ENCODE assay signal across 8 cellular contexts in genomic region chr1:193368302-193368701, GRCh38.
DNase-seq lines count a peak whose midpoint lies in the region; ATAC-seq and TF ChIP-seq lines count a peak whose summit lies in the region.

No MANE protein-coding gene starts in this region.

- H3K27me3 ChIP-seq in CD4-positive, alpha-beta T cell (ENCODE audit: control insufficient read depth, insufficient read depth, low read length) = no peaks in the 10 kb centered on the region

- no peak for DNase-seq in CD4-positive, alpha-beta T cell
- no peak for DNase-seq in activated naive CD8-positive, alpha-beta T cell treated with anti-CD3 and anti-CD28 coated beads, Interleukin-2, amount 50 U/mL, for 24 hours
- DNase-seq in C1 segment of cervical spinal cord (lab: John Stamatoyannopoulos, UW) (no peak), amniotic stem cell (lab: John Stamatoyannopoulos, UW) (no peak)
- DNase-seq in stimulated activated CD4-positive, alpha-beta T cell treated with anti-CD3 and anti-CD28 coated beads, Interleukin-2, amount 100 ng/mL, for 24 hours = no peak
- DNase-seq in stimulated activated CD8-positive, alpha-beta memory T cell treated with anti-CD3 and anti-CD28 coated beads, Interleukin-4, amount 100 ng/mL, for 48 hours = no peak

- H3K9me3 Mint-ChIP-seq in CD4-positive, alpha-beta T cell = no peaks in the 10 kb centered on the region
- H3K9me3 Mint-ChIP-seq in activated naive CD8-positive, alpha-beta T cell treated with anti-CD3 and anti-CD28 coated beads, Interleukin-2, amount 50 U/mL, for 24 hours = no peaks in the 10 kb centered on the region

- intact Hi-C loops in CD4-positive, alpha-beta T cell (cut with DNase I, micrococcal nuclease) = no loop called here

- peak overlapping the region; percentile 36 for H3K4me3 Mint-ChIP-seq in CD4-positive, alpha-beta T cell
- peak overlapping the region; percentile 70 for H3K4me3 Mint-ChIP-seq in activated naive CD8-positive, alpha-beta T cell treated with anti-CD3 and anti-CD28 coated beads, Interleukin-2, amount 50 U/mL, for 24 hours

- no peak for ATAC-seq in CD4-positive, alpha-beta T cell (ENCODE audit: poor library complexity)
- peak; percentile 77 for ATAC-seq in GM19351 (IDR thresholded peaks at IDR 0.05; ENCODE audit: unreplicated experiment)
- peak; percentile 71 for ATAC-seq in HG03159 (IDR thresholded peaks at IDR 0.05; ENCODE audit: unreplicated experiment)
- ATAC-seq in activated naive CD8-positive, alpha-beta T cell treated with anti-CD3 and anti-CD28 coated beads, Interleukin-2, amount 50 U/mL, for 24 hours = no peak

- peak overlapping the region; percentile 69 for H3K27ac Mint-ChIP-seq in CD4-positive, alpha-beta T cell
- H3K27ac Mint-ChIP-seq in activated naive CD8-positive, alpha-beta T cell treated with anti-CD3 and anti-CD28 coated beads, Interleukin-2, amount 50 U/mL, for 24 hours = peak overlapping the region; percentile 38

- H3K9me3 ChIP-seq in CD4-positive, alpha-beta T cell (ENCODE audit: control insufficient read depth, low read length) = no peaks in the 10 kb centered on the region

- H3K27ac ChIP-seq in CD4-positive, alpha-beta T cell (ENCODE audit: low read depth, low read length) = no peak overlapping the region

- no peaks in the 10 kb centered on the region for H3K36me3 Mint-ChIP-seq in CD4-positive, alpha-beta T cell (ENCODE audit: low read depth)
- no peaks in the 10 kb centered on the region for H3K36me3 Mint-ChIP-seq in activated naive CD8-positive, alpha-beta T cell treated with anti-CD3 and anti-CD28 coated beads, Interleukin-2, amount 50 U/mL, for 24 hours (ENCODE audit: low read depth)

- H3K27me3 Mint-ChIP-seq in CD4-positive, alpha-beta T cell = no peaks in the 10 kb centered on the region
- no peaks in the 10 kb centered on the region for H3K27me3 Mint-ChIP-seq in activated naive CD8-positive, alpha-beta T cell treated with anti-CD3 and anti-CD28 coated beads, Interleukin-2, amount 50 U/mL, for 24 hours

- no peak for TF ChIP-seq CTCF in CD4-positive, alpha-beta T cell (IDR thresholded peaks at IDR 0.05)

- peaks cover 11% of the 10 kb centered on the region for H3K4me1 Mint-ChIP-seq in CD4-positive, alpha-beta T cell (ENCODE audit: low read depth)
- peaks cover 12% of the 10 kb centered on the region for H3K4me1 Mint-ChIP-seq in activated naive CD8-positive, alpha-beta T cell treated with anti-CD3 and anti-CD28 coated beads, Interleukin-2, amount 50 U/mL, for 24 hours

- CTCF ChIA-PET in CD4-positive, alpha-beta T cell (lab: Charles Lee) = no interaction called here

- POLR2A ChIA-PET in CD4-positive, alpha-beta T cell (lab: Charles Lee) = no interaction called here

Comparison
In these comparisons a context has a peak if more than half of its experiments do, and no peak if none do; other contexts are left out.
1. ATAC-seq: peak in GM19351 (single experiment) and HG03159 (single experiment); none in CD4-positive, alpha-beta T cell (single experiment) and activated naive CD8-positive, alpha-beta T cell treated with anti-CD3 and anti-CD28 coated beads, Interleukin-2, amount 50 U/mL, for 24 hours (single experiment).